8 cellular contexts compared by ENCODE assay signal in the genomic region with DNA sequence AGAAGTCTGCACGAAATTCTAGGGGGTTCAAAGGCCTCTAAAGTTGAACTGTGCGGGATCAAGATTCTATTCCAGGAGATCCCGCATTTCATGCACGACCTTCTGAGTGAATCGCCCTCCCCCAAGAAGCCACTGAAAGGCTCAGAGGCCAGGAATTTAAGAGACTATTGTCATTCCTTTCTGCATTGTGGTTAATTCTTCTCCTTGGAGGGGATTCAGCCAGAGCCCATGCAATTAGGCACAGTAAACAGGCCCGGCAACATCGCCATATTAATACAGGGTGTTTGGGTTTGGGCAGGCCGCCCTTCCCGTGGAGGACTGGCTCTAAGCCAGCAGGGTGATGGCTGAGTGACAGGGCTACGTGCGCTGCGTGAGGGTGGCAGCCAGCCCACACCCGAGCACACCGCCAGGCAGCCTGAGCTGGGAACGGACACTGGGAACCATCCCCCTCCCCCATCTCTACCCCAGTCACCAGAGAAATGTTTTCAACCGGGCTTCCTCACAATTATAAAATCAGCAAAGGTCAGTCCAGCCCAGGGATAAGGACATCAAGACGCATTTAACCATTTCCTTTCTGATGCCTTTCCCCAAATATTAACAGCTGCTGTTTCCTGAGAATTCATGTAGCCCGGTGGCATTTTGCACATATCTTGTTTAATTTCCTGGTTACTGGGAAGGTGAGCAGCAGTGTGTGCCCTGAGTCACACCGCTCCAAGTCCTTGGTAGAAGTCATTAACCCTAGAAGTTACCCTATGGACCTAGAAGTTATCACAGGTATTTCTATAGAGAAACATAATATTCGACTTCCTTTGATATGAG. TPM values are rescaled to one million over a fixed set of nuclear protein-coding genes. Genes with fewer than 3 reads are reported as not detected.
A peak's percentile ranks its signal among the peaks of the same experiment; 100 is the strongest.
DNase-seq lines count a peak whose midpoint lies in the region; ATAC-seq and TF ChIP-seq lines count a peak whose summit lies in the region.

No MANE protein-coding gene starts in this region.

- POLR2A ChIA-PET in naive thymus-derived CD4-positive, alpha-beta T cell (lab: Charles Lee) = no interaction called here

- no peaks in the 10 kb centered on the region for H3K4me1 ChIP-seq in uterus
- H3K4me1 ChIP-seq in naive thymus-derived CD4-positive, alpha-beta T cell (ENCODE audit: control insufficient read depth in 2 of 2, insufficient read depth in 2 of 2, low read length in 2 of 2) = no peaks in the 10 kb centered on the region

- H3K4me3 Mint-ChIP-seq in naive thymus-derived CD4-positive, alpha-beta T cell = no peak overlapping the region

- H3K27me3 ChIP-seq in uterus = no peaks in the 10 kb centered on the region
- H3K27me3 ChIP-seq in naive thymus-derived CD4-positive, alpha-beta T cell (ENCODE audit: control insufficient read depth in 2 of 2, insufficient read depth in 2 of 2, low read length in 2 of 2) = no peaks in the 10 kb centered on the region

- intact Hi-C loops in lower leg skin (cut with DNase I; ENCODE audit: low total_unique reads) (no loop called here), uterus (cut with DNase I; ENCODE audit: low total_unique reads) (no loop called here)
- intact Hi-C loops in naive thymus-derived CD4-positive, alpha-beta T cell (cut with micrococcal nuclease) = no loop called here

- peaks cover 0 to 53% (median 0%) of the 10 kb centered on the region in 5 donors for H3K36me3 Mint-ChIP-seq in naive thymus-derived CD4-positive, alpha-beta T cell

- no peaks in the 10 kb centered on the region for H3K9me3 ChIP-seq in uterus
- H3K9me3 ChIP-seq in naive thymus-derived CD4-positive, alpha-beta T cell (ENCODE audit: control insufficient read depth in 2 of 3, low read length in 3 of 3) = no peaks in the 10 kb centered on the region

- CTCF ChIA-PET in naive thymus-derived CD4-positive, alpha-beta T cell (lab: Charles Lee) = no interaction called here

- peak; percentile 65 for DNase-seq in NCI-H2196 (lab: John Stamatoyannopoulos, UW; ENCODE audit: unreplicated experiment)
- DNase-seq in caudate nucleus (lab: John Stamatoyannopoulos, UW) = peak in 46 of 61 donors; percentile 6 to 74 (median 33)
- peak; percentile 52 to 91 for DNase-seq in lower leg skin (ENCODE audit: low spot score in 2 of 2)
- DNase-seq in uterus = peak; percentile 35 to 64
- no peak for DNase-seq in naive thymus-derived CD4-positive, alpha-beta T cell
- DNase-seq in stimulated activated CD4-positive, alpha-beta T cell treated with anti-CD3 and anti-CD28 coated beads, Interleukin-2, amount 100 ng/mL, for 24 hours = no peak
- no peak for DNase-seq in stimulated activated CD4-positive, alpha-beta T cell treated with anti-CD3 and anti-CD28 coated beads, Interleukin-1b, Interleukin-23, amount 100 ng/mL, for 48 hours

- WGBS in lower leg skin, 2 donors = 19 to 24% methylated on average over 18 to 20 of the region's 20 CpGs

- H3K4me3 ChIP-seq in lower leg skin (ENCODE audit: low read depth, poor library complexity, severe bottlenecking) (no peak overlapping the region), uterus (no peak overlapping the region)
- no peak overlapping the region for H3K4me3 ChIP-seq in naive thymus-derived CD4-positive, alpha-beta T cell (ENCODE audit: low read length)

- TF ChIP-seq CTCF in lower leg skin (IDR thresholded peaks at IDR 0.05) (no peak), uterus (IDR thresholded peaks at IDR 0.05) (no peak)

- no peak overlapping the region for H3K27ac Mint-ChIP-seq in naive thymus-derived CD4-positive, alpha-beta T cell

- H3K27me3 Mint-ChIP-seq in naive thymus-derived CD4-positive, alpha-beta T cell = peaks cover 0 to 19% (median 0%) of the 10 kb centered on the region in 5 donors

- no peaks in the 10 kb centered on the region for H3K36me3 ChIP-seq in uterus
- no peaks in the 10 kb centered on the region for H3K36me3 ChIP-seq in naive thymus-derived CD4-positive, alpha-beta T cell (ENCODE audit: control insufficient read depth in 2 of 3, insufficient read depth in 3 of 3, low read length in 3 of 3)

- H3K27ac ChIP-seq in caudate nucleus (ENCODE audit: low read depth, low read length) (peak overlapping the region; percentile 69), uterus (peak overlapping the region in 1 of 2 donors; percentile 29)
- no peak overlapping the region for H3K27ac ChIP-seq in naive thymus-derived CD4-positive, alpha-beta T cell (ENCODE audit: low read depth, low read length)

- TF ChIP-seq POLR2A in lower leg skin (IDR thresholded peaks at IDR 0.05) (no peak), uterus (IDR thresholded peaks at IDR 0.05) (no peak)

- H3K4me1 Mint-ChIP-seq in naive thymus-derived CD4-positive, alpha-beta T cell = peaks cover 0 to 59% (median 0%) of the 10 kb centered on the region in 7 donors

- H3K9me3 Mint-ChIP-seq in naive thymus-derived CD4-positive, alpha-beta T cell = peaks cover 0 to 3% (median 0%) of the 10 kb centered on the region in 11 donors

- ATAC-seq in GM21529 (IDR thresholded peaks at IDR 0.05; ENCODE audit: unreplicated experiment) = peak; percentile 45
- ATAC-seq in naive thymus-derived CD4-positive, alpha-beta T cell = no peak

RNA-seq across cellular contexts. Expression of a gene that starts 12.5 kb away (rescaled TPM):
- total RNA-seq in lower leg skin (100 to 1,000 TPM; 161 to 299 (median 167) TPM), uterus (10 to 100 TPM in 1 of 4 donors, 1 to 10 TPM in 3; 2.6 to 42.7 (median 8.7) TPM)
- total RNA-seq in naive thymus-derived CD4-positive, alpha-beta T cell = 10 to 100 TPM in 1 of 5 experiments, 1 to 10 TPM in 3, under 1 TPM in 1; 0.97 to 96.5 (median 1.3) TPM
- 1 to 10 TPM in 1 of 2 donors, under 1 TPM in 1; 0.71 to 1.5 TPM for polyA plus RNA-seq in naive thymus-derived CD4-positive, alpha-beta T cell

Comparison
In these comparisons a context has a peak if more than half of its experiments do, and no peak if none do; other contexts are left out.
1. DNase-seq: peak in NCI-H2196 (single experiment), caudate nucleus (46 of 61), lower leg skin (2 of 2) and uterus (2 of 2); none in naive thymus-derived CD4-positive, alpha-beta T cell (0 of 9), stimulated activated CD4-positive, alpha-beta T cell treated with anti-CD3 and anti-CD28 coated beads, Interleukin-2, amount 100 ng/mL, for 24 hours (0 of 2) and stimulated activated CD4-positive, alpha-beta T cell treated with anti-CD3 and anti-CD28 coated beads, Interleukin-1b, Interleukin-23, amount 100 ng/mL, for 48 hours (single experiment).